Comparison of ENCODE assay signal across 1 cellular context in genomic region chr17:82282239-82283207, GRCh38.
TF ChIP-seq lines count a peak whose summit lies in the region.

No MANE protein-coding gene starts in this region.

TF ChIP-seq in H1, 55 proteins besides CTCF, POLR2A, EP300 and RAD21:
- TF ChIP-seq HDAC6 (IDR thresholded peaks at IDR 0.05; ENCODE audit: low read depth, low read length) = no peak
- TF ChIP-seq SP1 (IDR thresholded peaks at IDR 0.05; ENCODE audit: low read depth, low read length) = no peak
- TF ChIP-seq RNF2 (IDR thresholded peaks at IDR 0.05; ENCODE audit: borderline replicate concordance, low read depth, low read length, missing control alignments, poor library complexity, severe bottlenecking) = no peak
- TF ChIP-seq CBX8 (IDR thresholded peaks at IDR 0.05; ENCODE audit: borderline replicate concordance, low read depth, low read length) = no peak
- no peak for TF ChIP-seq ZNF274 (IDR thresholded peaks at IDR 0.05; ENCODE audit: borderline replicate concordance, extremely low read depth, low read length)
- TF ChIP-seq ATF3 (IDR thresholded peaks at IDR 0.05; ENCODE audit: insufficient read depth, low read depth, low read length) = no peak
- no peak for TF ChIP-seq SP4 (IDR thresholded peaks at IDR 0.05; ENCODE audit: low read length)
- no peak for TF ChIP-seq EGR1 (IDR thresholded peaks at IDR 0.05; ENCODE audit: borderline replicate concordance, low read depth, low read length)
- no peak for TF ChIP-seq RBBP5 (IDR thresholded peaks at IDR 0.05; ENCODE audit: borderline replicate concordance, low read depth, low read length)
- no peak for TF ChIP-seq E2F6 (IDR thresholded peaks at IDR 0.05)
- TF ChIP-seq ATF2 (IDR thresholded peaks at IDR 0.05; ENCODE audit: low read length) = no peak
- TF ChIP-seq CEBPB (IDR thresholded peaks at IDR 0.05; ENCODE audit: low read depth, low read length) = no peak
- no peak for TF ChIP-seq RFX5 (IDR thresholded peaks at IDR 0.05; ENCODE audit: borderline replicate concordance, low read depth, low read length)
TF ChIP-seq in H1: peak in this region for 0.
